In the genomic region with DNA sequence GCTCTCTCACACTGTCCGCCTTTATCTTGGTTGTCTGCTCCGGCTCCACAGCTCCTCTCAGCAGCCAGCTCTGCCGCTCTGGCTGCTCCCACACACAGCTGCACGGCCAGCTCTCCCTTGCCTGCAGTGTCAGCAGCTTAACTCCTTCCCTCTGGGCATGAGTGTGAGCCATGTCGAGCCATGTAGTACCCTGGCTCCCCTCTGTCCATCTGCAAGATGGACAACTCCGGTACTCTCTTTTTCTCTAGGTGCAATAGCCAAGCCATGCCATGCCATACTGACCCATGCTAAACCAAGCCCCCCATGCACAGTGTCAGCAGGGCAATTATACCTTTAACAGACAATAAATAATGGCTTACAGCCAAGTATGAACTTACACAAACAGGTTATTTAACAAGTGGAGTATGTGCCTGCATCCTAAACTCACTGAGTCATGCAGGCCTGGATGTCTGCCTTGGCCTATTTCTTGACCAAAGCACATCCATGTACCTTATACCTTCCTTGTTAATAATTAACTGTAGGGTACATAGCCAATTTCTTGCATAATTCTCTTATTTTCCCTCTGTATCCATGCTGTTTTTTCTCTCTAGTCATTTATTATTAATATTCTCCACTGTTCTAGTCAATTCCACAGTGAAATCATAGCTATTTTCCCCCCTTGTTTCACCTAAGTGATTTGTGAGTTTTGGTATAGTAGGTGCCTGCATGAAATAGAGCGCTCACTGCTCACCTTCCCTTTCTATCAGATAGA, we compare ENCODE assay signal across 12 cellular contexts.
DNase-seq lines count a peak whose midpoint lies in the region; ATAC-seq, FAIRE-seq and TF ChIP-seq lines count a peak whose summit lies in the region.
"Had no signal": no experiment of that assay in that cellular context is flagged by ENCODE, and none has a peak within 500 bp of the region (broad histone marks: within the 10 kb centered on the region; RNA-seq: fewer than 3 reads in every experiment).

No MANE protein-coding gene starts in this region.

- H3K4me3 ChIP-seq in pancreas, result peak overlapping the region in 1 of 4 donors; percentile 1

- no peaks in the 10 kb centered on the region for H3K4me1 Mint-ChIP-seq in CD4-positive, alpha-beta T cell (ENCODE audit: low read depth)

- no peaks in the 10 kb centered on the region for H3K36me3 Mint-ChIP-seq in CD4-positive, alpha-beta T cell (ENCODE audit: low read depth)
- H3K36me3 Mint-ChIP-seq: activated naive CD8-positive, alpha-beta T cell had no signal

- H3K36me3 ChIP-seq in pancreas, result no peaks in the 10 kb centered on the region

- DNase-seq in DMS53 treated with DMSO at 0.1 percent for 48 hours (lab: John Stamatoyannopoulos, UW; ENCODE audit: unreplicated experiment) (peak; percentile 94), Right ventricle myocardium inferior (ENCODE audit: missing footprints) (peak; percentile 78), pancreas (peak; percentile 65 to 86 (median 76)), NCI-H2196 (lab: John Stamatoyannopoulos, UW; ENCODE audit: unreplicated experiment) (no peak)
- DNase-seq in CD4-positive, alpha-beta T cell, result no peak
- DNase-seq in stimulated activated naive CD4-positive, alpha-beta T cell (lab: John Stamatoyannopoulos, UW), result no peak
- DNase-seq: DMS79, T-helper 1 cell had no signal

- peak; percentile 89 for ATAC-seq in SK-N-SH treated with all-trans-retinoic acid at 6 μM for 48 hours
- peak; percentile 95 for ATAC-seq in Right ventricle myocardium inferior
- peak; percentile 89 to 93 (median 90) for ATAC-seq in pancreas
- ATAC-seq in CD4-positive, alpha-beta T cell (ENCODE audit: poor library complexity), result no peak
- no peak for ATAC-seq in HG03432 (IDR thresholded peaks at IDR 0.05; ENCODE audit: unreplicated experiment)
- ATAC-seq: left colon had no signal

- H3K27ac ChIP-seq in pancreas, result peak overlapping the region; percentile 53 to 91 (median 80)
- no peak overlapping the region for H3K27ac ChIP-seq in CD4-positive, alpha-beta T cell (ENCODE audit: low read depth, low read length)

- no peaks in the 10 kb centered on the region for H3K27me3 ChIP-seq in pancreas
- H3K27me3 ChIP-seq in CD4-positive, alpha-beta T cell (ENCODE audit: control insufficient read depth, insufficient read depth, low read length), result no peaks in the 10 kb centered on the region

- H3K4me3 Mint-ChIP-seq in CD4-positive, alpha-beta T cell, result no peak overlapping the region
- H3K4me3 Mint-ChIP-seq: activated naive CD8-positive, alpha-beta T cell had no signal

- H3K9me3 Mint-ChIP-seq in CD4-positive, alpha-beta T cell, result no peaks in the 10 kb centered on the region

- no peak for FAIRE-seq in pancreas (lab: Jason Lieb, UNC)

- POLR2A ChIA-PET in CD4-positive, alpha-beta T cell (lab: Charles Lee), result no interaction called here

- peaks cover 33 to 53% (median 41%) of the 10 kb centered on the region in 3 donors for H3K4me1 ChIP-seq in pancreas

- H3K27ac Mint-ChIP-seq in CD4-positive, alpha-beta T cell, result no peak overlapping the region
- H3K27ac Mint-ChIP-seq: activated naive CD8-positive, alpha-beta T cell had no signal

- TF ChIP-seq CTCF in pancreas (IDR thresholded peaks at IDR 0.05), result no peak
- TF ChIP-seq CTCF in CD4-positive, alpha-beta T cell (IDR thresholded peaks at IDR 0.05), result no peak

- WGBS in pancreas, 2 donors, result 27% methylated on average over 7 of the region's 7 CpGs

- H3K9me3 ChIP-seq in pancreas, result no peaks in the 10 kb centered on the region
- no peaks in the 10 kb centered on the region for H3K9me3 ChIP-seq in CD4-positive, alpha-beta T cell (ENCODE audit: control insufficient read depth, low read length)

- CTCF ChIA-PET in CD4-positive, alpha-beta T cell (lab: Charles Lee), result interaction anchor here (0.9 kb wide), 1 partner anchor 9 kb away, joined by 3 read pairs; no protein-coding TSS in a partner anchor

- intact Hi-C loops in Right ventricle myocardium inferior (cut with DNase I) (no loop called here), pancreas (cut with DNase I) (no loop called here)
- intact Hi-C loops in CD4-positive, alpha-beta T cell (cut with DNase I, micrococcal nuclease), result no loop called here

- no peaks in the 10 kb centered on the region for H3K27me3 Mint-ChIP-seq in CD4-positive, alpha-beta T cell
- H3K27me3 Mint-ChIP-seq: activated naive CD8-positive, alpha-beta T cell had no signal

TF ChIP-seq in SK-N-SH treated with all-trans-retinoic acid at 6 μM for 48 hours, 23 proteins besides CTCF, POLR2A, EP300 and RAD21 (continues in another document):
- TF ChIP-seq ZNF565 (CRISPR knock-in tag; conservative IDR thresholded peaks at IDR 0.05; ENCODE audit: low read depth) (no peak), ZC3H10 (CRISPR knock-in tag; IDR thresholded peaks at IDR 0.05) (no peak), ZFP3 (CRISPR knock-in tag; IDR thresholded peaks at IDR 0.05) (0 out of 2 replicates have a peak, but pooled peaks have one; percentile 38), ESRRG (CRISPR knock-in tag; IDR thresholded peaks at IDR 0.05) (no peak), BACH2 (CRISPR knock-in tag; IDR thresholded peaks at IDR 0.05; ENCODE audit: borderline replicate concordance) (no peak), ARNTL (CRISPR knock-in tag; IDR thresholded peaks at IDR 0.05; ENCODE audit: borderline replicate concordance, low read depth) (no peak), ZFP30 (CRISPR knock-in tag; IDR thresholded peaks at IDR 0.05) (no peak), ISL1 (CRISPR knock-in tag; IDR thresholded peaks at IDR 0.05) (peak; percentile 46; the same call in 1 of the 2 replicates), SNAI2 (CRISPR knock-in tag; IDR thresholded peaks at IDR 0.05) (peak; percentile 57; the same call in 1 of the 2 replicates), RARB (CRISPR knock-in tag; IDR thresholded peaks at IDR 0.05) (no peak), TCF4 (CRISPR knock-in tag; IDR thresholded peaks at IDR 0.05; ENCODE audit: borderline replicate concordance) (peak; percentile 39; the same call in 1 of the 2 replicates), ZNF70 (CRISPR knock-in tag; IDR thresholded peaks at IDR 0.05) (no peak), PPARA (CRISPR knock-in tag; IDR thresholded peaks at IDR 0.05; ENCODE audit: borderline replicate concordance) (no peak), OSR1 (CRISPR knock-in tag; IDR thresholded peaks at IDR 0.05) (no peak), TOX (CRISPR knock-in tag; IDR thresholded peaks at IDR 0.05; ENCODE audit: borderline replicate concordance) (no peak)
- TF ChIP-seq, protein P1, sequence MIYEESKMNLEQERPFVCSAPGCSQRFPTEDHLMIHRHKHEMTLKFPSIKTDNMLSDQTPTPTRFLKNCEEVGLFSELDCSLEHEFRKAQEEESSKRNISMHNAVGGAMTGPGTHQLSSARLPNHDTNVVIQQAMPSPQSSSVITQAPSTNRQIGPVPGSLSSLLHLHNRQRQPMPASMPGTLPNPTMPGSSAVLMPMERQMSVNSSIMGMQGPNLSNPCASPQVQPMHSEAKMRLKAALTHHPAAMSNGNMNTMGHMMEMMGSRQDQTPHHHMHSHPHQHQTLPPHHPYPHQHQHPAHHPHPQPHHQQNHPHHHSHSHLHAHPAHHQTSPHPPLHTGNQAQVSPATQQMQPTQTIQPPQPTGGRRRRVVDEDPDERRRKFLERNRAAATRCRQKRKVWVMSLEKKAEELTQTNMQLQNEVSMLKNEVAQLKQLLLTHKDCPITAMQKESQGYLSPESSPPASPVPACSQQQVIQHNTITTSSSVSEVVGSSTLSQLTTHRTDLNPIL (CRISPR knock-in tag; IDR thresholded peaks at IDR 0.05; ENCODE audit: low read depth), result no peak
- TF ChIP-seq, protein P2, sequence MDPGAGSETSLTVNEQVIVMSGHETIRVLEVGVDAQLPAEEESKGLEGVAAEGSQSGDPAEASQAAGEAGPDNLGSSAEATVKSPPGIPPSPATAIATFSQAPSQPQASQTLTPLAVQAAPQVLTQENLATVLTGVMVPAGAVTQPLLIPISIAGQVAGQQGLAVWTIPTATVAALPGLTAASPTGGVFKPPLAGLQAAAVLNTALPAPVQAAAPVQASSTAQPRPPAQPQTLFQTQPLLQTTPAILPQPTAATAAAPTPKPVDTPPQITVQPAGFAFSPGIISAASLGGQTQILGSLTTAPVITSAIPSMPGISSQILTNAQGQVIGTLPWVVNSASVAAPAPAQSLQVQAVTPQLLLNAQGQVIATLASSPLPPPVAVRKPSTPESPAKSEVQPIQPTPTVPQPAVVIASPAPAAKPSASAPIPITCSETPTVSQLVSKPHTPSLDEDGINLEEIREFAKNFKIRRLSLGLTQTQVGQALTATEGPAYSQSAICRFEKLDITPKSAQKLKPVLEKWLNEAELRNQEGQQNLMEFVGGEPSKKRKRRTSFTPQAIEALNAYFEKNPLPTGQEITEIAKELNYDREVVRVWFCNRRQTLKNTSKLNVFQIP (CRISPR knock-in tag; IDR thresholded peaks at IDR 0.05; ENCODE audit: borderline replicate concordance, low read depth), result no peak
- TF ChIP-seq, protein P3, sequence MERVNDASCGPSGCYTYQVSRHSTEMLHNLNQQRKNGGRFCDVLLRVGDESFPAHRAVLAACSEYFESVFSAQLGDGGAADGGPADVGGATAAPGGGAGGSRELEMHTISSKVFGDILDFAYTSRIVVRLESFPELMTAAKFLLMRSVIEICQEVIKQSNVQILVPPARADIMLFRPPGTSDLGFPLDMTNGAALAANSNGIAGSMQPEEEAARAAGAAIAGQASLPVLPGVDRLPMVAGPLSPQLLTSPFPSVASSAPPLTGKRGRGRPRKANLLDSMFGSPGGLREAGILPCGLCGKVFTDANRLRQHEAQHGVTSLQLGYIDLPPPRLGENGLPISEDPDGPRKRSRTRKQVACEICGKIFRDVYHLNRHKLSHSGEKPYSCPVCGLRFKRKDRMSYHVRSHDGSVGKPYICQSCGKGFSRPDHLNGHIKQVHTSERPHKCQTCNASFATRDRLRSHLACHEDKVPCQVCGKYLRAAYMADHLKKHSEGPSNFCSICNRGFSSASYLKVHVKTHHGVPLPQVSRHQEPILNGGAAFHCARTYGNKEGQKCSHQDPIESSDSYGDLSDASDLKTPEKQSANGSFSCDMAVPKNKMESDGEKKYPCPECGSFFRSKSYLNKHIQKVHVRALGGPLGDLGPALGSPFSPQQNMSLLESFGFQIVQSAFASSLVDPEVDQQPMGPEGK (CRISPR knock-in tag; IDR thresholded peaks at IDR 0.05; ENCODE audit: borderline replicate concordance), result no peak

Comparison
In these comparisons a context has a peak if more than half of its experiments do, and no peak if none do; other contexts are left out.
1. DNase-seq: peak in DMS53 treated with DMSO at 0.1 percent for 48 hours (single experiment), Right ventricle myocardium inferior (single experiment) and pancreas (6 of 6); none in NCI-H2196 (single experiment), CD4-positive, alpha-beta T cell (0 of 10) and stimulated activated naive CD4-positive, alpha-beta T cell (0 of 6).
2. ATAC-seq: peak in SK-N-SH treated with all-trans-retinoic acid at 6 μM for 48 hours (single experiment), Right ventricle myocardium inferior (single experiment) and pancreas (4 of 4); none in CD4-positive, alpha-beta T cell (single experiment) and HG03432 (single experiment).